Comparison of ENCODE assay signal across 15 cellular contexts in the genomic region with DNA sequence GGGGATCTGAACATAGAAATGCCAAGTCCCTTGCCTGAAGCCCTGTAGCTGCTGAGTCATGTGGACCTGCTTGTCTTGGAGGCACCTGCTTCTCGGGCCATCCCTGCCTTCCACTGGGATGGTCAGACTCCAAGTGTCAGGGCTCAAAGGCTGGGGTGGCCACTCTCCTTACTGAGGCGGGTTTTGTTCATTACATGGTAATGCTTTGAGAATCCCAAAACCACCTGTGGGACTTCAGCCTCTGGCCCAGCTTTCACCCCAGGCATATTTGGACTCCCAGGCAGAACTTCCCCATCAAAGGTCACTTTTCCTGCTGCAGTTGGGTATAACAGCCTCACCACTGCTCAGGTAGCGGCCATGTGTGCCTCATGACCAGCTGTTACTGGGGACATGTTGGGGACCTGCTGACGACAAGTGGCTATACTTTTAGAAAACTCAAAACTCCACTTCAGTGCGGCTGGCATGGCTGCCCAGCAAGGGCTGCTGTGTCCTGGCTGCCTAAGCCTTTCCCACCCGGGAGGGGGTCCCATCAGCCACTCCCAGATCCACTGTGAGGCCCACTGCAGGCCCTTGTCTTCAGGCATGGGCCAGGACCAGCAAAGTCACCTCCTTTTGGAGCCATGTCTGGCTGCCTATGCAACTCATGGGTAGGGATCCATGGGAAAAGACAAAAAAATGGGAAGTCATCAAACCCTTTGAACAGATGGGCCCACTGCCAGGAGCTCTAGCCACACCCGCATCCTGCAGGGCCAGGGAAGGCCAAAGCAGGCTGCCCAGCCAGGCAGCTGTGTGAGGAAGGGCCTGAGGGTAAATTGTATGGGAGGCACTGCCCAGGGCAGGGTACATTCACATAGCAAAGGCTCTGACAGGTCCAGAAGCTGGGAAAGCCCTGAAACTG.
DNase-seq lines count a peak whose midpoint lies in the region; ATAC-seq, FAIRE-seq and TF ChIP-seq lines count a peak whose summit lies in the region.
"Had no signal": no experiment of that assay in that cellular context is flagged by ENCODE, and none has a peak within 500 bp of the region (broad histone marks: within the 10 kb centered on the region; RNA-seq: fewer than 3 reads in every experiment).

No MANE protein-coding gene starts in this region.

- TF ChIP-seq CTCF in H1 (IDR thresholded peaks at IDR 0.05; ENCODE audit: control extremely low read depth in 1 of 3, insufficient read depth in 1 of 3, low read depth in 1 of 3, low read length in 3 of 3): no peak

- H2BK5ac ChIP-seq in H1 (ENCODE audit: low read depth, low read length) (no peak overlapping the region; the same call in 1 of the 2 replicates), neuronal stem cell (ENCODE audit: low read length) (no peak overlapping the region)

- H2BK120ac ChIP-seq in H1 (replicated peaks; ENCODE audit: low read depth, low read length) (no peak overlapping the region), neuronal stem cell (ENCODE audit: low read depth, low read length) (no peak overlapping the region)

- DNase-seq in Daoy (ENCODE audit: low read depth): peak; percentile 20
- peak; percentile 43 for DNase-seq in M059J (ENCODE audit: low read depth)
- peak in 1 of 2 experiments; percentile 38 for DNase-seq in H1 (ENCODE audit: low read depth in 1 of 2, low spot score in 2 of 2)
- DNase-seq in neuronal stem cell (ENCODE audit: low spot score): no peak
- DNase-seq in effector CD8-positive, alpha-beta T cell (lab: John Stamatoyannopoulos, UW): no peak
- no peak for DNase-seq in NCI-H1694 (lab: John Stamatoyannopoulos, UW)
- no peak for DNase-seq in NCI-H1694 treated with DMSO at 0.1 percent for 48 hours (lab: John Stamatoyannopoulos, UW)
- DNase-seq: activated B cell treated with CpG ODN at 0.5 μM for 24 hours; activated T-cell treated with anti-CD3 and anti-CD28 coated beads, Interleukin-2, amount 50 U/mL, for 72 hours; CD4-positive, CD25-positive, alpha-beta regulatory T cell; cortex of kidney; NCI-H1436 treated with DMSO at 0.1 percent for 48 hours; stimulated activated naive CD8-positive, alpha-beta T cell treated with anti-CD3 and anti-CD28 coated beads, Interleukin-15, Interleukin-2, amounts not matched to agents 100 U/mL and 50 U/mL, for 24 hours had no signal

- no peak overlapping the region for H3K56ac ChIP-seq in H1 (replicated peaks; ENCODE audit: insufficient read length, low read depth, low read length)

- no peaks in the 10 kb centered on the region for H3K27me3 ChIP-seq in H1 (replicated peaks in 1 of 4; ENCODE audit: control insufficient read depth in 3 of 4, extremely low read depth in 1 of 4, insufficient read depth in 3 of 4, low read length in 3 of 4)
- H3K27me3 ChIP-seq in neuronal stem cell (ENCODE audit: control insufficient read depth in 3 of 3, insufficient read depth in 3 of 3, low read depth in 1 of 3, low read length in 3 of 3): no peaks in the 10 kb centered on the region

- H3K79me2 ChIP-seq in H1 (ENCODE audit: control insufficient read depth in 1 of 2, insufficient read depth in 2 of 2, low read length in 2 of 2): peaks cover 0 to 5% of the 10 kb centered on the region in 2 experiments; a peak in 1 of 4 replicates

- TF ChIP-seq RAD21 in H1 (IDR thresholded peaks at IDR 0.05 in 1 of 2, conservative IDR thresholded peaks at IDR 0.05 in 1 of 2; ENCODE audit: low read depth in 2 of 2, low read length in 2 of 2): no peak

- 93% methylated on average over 6 of the region's 7 CpGs; no CpG with 5 or more reads in 1 of the 2 experiments for WGBS in H1 (ENCODE audit: extremely low coverage in 1 of 2, insufficient coverage in 1 of 2, insufficient read length in 1 of 2, insufficient replicate concordance in 2 of 2, low coverage in 1 of 2, low lambda C conversion rate in 2 of 2, missing lambda C conversion rate in 1 of 2), 2 experiments
- WGBS in neuronal stem cell (ENCODE audit: extremely low coverage in 2 of 2, insufficient read length in 2 of 2, insufficient replicate concordance in 1 of 2), 2 donors: no CpG with 5 or more reads among the region's 7 CpGs

- no peak overlapping the region for H4K5ac ChIP-seq in H1 (ENCODE audit: insufficient read length, low read depth, low read length)

- no peak overlapping the region for H3K27ac ChIP-seq in H1 (ENCODE audit: low read depth, low read length)
- no peak overlapping the region for H3K27ac ChIP-seq in neuronal stem cell (replicated peaks; ENCODE audit: low read length)

- POLR2A ChIA-PET in H1 (lab: Charles Lee; ENCODE audit: partially characterized antibody): interaction anchor here (1.2 kb wide), 1 partner anchor 12 kb away, joined by 3 read pairs; no protein-coding TSS in a partner anchor

- no peak for TF ChIP-seq EP300 in H1 (IDR thresholded peaks at IDR 0.05; ENCODE audit: borderline replicate concordance in 1 of 2, low read depth in 2 of 2, low read length in 2 of 2)

- peak overlapping the region; percentile 48; the same call in 1 of the 2 replicates for H3K18ac ChIP-seq in H1 (ENCODE audit: extremely low read depth, low read length)
- no peak overlapping the region for H3K18ac ChIP-seq in neuronal stem cell (ENCODE audit: low read length)

- no peak overlapping the region for H2BK20ac ChIP-seq in H1 (ENCODE audit: low read length)

- H3K36me3 ChIP-seq in H1 (ENCODE audit: control insufficient read depth in 2 of 4, insufficient read depth in 4 of 4, low read length in 3 of 4): no peaks in the 10 kb centered on the region
- no peaks in the 10 kb centered on the region for H3K36me3 ChIP-seq in neuronal stem cell (replicated peaks in 1 of 2; ENCODE audit: control insufficient read depth in 2 of 2, insufficient read depth in 2 of 2, low read length in 2 of 2)

- H3K23ac ChIP-seq in H1 (ENCODE audit: insufficient read length) (no peak overlapping the region), neuronal stem cell (ENCODE audit: low read depth, low read length, poor library complexity) (no peak overlapping the region)

- no peak overlapping the region for H3K4ac ChIP-seq in H1 (replicated peaks; ENCODE audit: insufficient read length, low read depth, low read length)
- no peak overlapping the region for H3K4ac ChIP-seq in neuronal stem cell (ENCODE audit: low read length)

- no peak overlapping the region for H3K14ac ChIP-seq in H1 (ENCODE audit: insufficient read length)
- no peak overlapping the region for H3K14ac ChIP-seq in neuronal stem cell (ENCODE audit: low read length)

- CTCF ChIA-PET in H1 (lab: Charles Lee; ENCODE audit: partially characterized antibody): interaction anchor here (0.7 to 11.5 kb wide), 9 partner anchors 11 to 148 kb away, joined by 3 to 141 read pairs (median 3); no protein-coding TSS in a partner anchor

- H2BK15ac ChIP-seq in H1 (ENCODE audit: low read length) (no peak overlapping the region), neuronal stem cell (ENCODE audit: low read length) (no peak overlapping the region)

- H3K4me3 ChIP-seq in H1 (ENCODE audit: extremely low read depth in 1 of 4, insufficient read depth in 2 of 4, low read depth in 3 of 4, low read length in 4 of 4): no peak overlapping the region
- no peak overlapping the region for H3K4me3 ChIP-seq in neuronal stem cell (ENCODE audit: low read length in 2 of 2)

- H3K4me2 ChIP-seq in H1 (ENCODE audit: insufficient read depth in 1 of 2, low read depth in 2 of 2, low read length in 2 of 2) (no peak overlapping the region), neuronal stem cell (ENCODE audit: insufficient read depth, low read length, poor library complexity, severe bottlenecking) (no peak overlapping the region)

- H2AFZ ChIP-seq in H1 (ENCODE audit: low read length) (no peak overlapping the region), neuronal stem cell (ENCODE audit: low read length) (no peak overlapping the region)

- FAIRE-seq in H1 (lab: Jason Lieb, UNC): no peak
- FAIRE-seq: islet of Langerhans had no signal

- peaks cover 8% of the 10 kb centered on the region; the same call in 1 of the 2 replicates for H3K79me1 ChIP-seq in H1 (ENCODE audit: low read depth, low read length)
- H3K79me1 ChIP-seq in neuronal stem cell (ENCODE audit: low read depth, low read length): no peaks in the 10 kb centered on the region

- H3K23me2 ChIP-seq in H1 (ENCODE audit: low read depth, low read length): no peaks in the 10 kb centered on the region

- H3K9ac ChIP-seq in H1 (replicated peaks in 1 of 4; ENCODE audit: extremely low read depth in 1 of 4, low read depth in 3 of 4, low read length in 3 of 4) (no peak overlapping the region), neuronal stem cell (ENCODE audit: low read depth, low read length, poor library complexity) (no peak overlapping the region)

- peak overlapping the region; percentile 26; the same call in 1 of the 2 replicates for H2AK5ac ChIP-seq in H1 (ENCODE audit: low read depth, low read length)
- H2AK5ac ChIP-seq in neuronal stem cell (ENCODE audit: low read depth, low read length): peak overlapping the region; percentile 24

- no peak overlapping the region for H2BK12ac ChIP-seq in H1 (ENCODE audit: low read depth, low read length)
- no peak overlapping the region for H2BK12ac ChIP-seq in neuronal stem cell (ENCODE audit: low read length)

- H4K91ac ChIP-seq in H1 (replicated peaks; ENCODE audit: insufficient read length, low read length) (no peak overlapping the region), neuronal stem cell (ENCODE audit: low read depth, low read length, poor library complexity) (no peak overlapping the region)

- H4K20me1 ChIP-seq in H1 (replicated peaks in 1 of 2; ENCODE audit: control insufficient read depth in 1 of 2, insufficient read depth in 2 of 2, low read length in 2 of 2): peaks cover 1 to 7% of the 10 kb centered on the region in 2 experiments

- no peak for ATAC-seq in GM21576 (IDR thresholded peaks at IDR 0.05; ENCODE audit: unreplicated experiment)
- ATAC-seq: activated T-cell treated with anti-CD3 and anti-CD28 coated beads, Interleukin-2, amount 50 U/mL, for 72 hours; stimulated activated naive CD8-positive, alpha-beta T cell treated with anti-CD3 and anti-CD28 coated beads, Interleukin-15, Interleukin-2, amounts not matched to agents 100 U/mL and 50 U/mL, for 24 hours had no signal

- TF ChIP-seq POLR2A in H1 (IDR thresholded peaks at IDR 0.05; ENCODE audit: control extremely low read depth in 1 of 2, low read depth in 2 of 2, low read length in 2 of 2): no peak

- H3K4me1 ChIP-seq in H1 (replicated peaks in 1 of 4; ENCODE audit: control insufficient read depth in 3 of 4, insufficient read depth in 4 of 4, low read length in 3 of 4) (peaks cover 2 to 5% (median 3%) of the 10 kb centered on the region in 4 experiments; a peak in 4 of 7 replicates), neuronal stem cell (ENCODE audit: control insufficient read depth in 2 of 2, insufficient read depth in 1 of 2, low read depth in 1 of 2, low read length in 2 of 2) (peaks cover 0 to 7% of the 10 kb centered on the region in 2 donors)

- no peaks in the 10 kb centered on the region for H3K9me3 ChIP-seq in H1 (ENCODE audit: insufficient read depth in 2 of 2, low read depth in 1 of 2, low read length in 1 of 2)
- H3K9me3 ChIP-seq in neuronal stem cell (replicated peaks in 1 of 2; ENCODE audit: control insufficient read depth in 2 of 2, insufficient read depth in 1 of 2, low read depth in 1 of 2, low read length in 2 of 2): peaks cover 0 to 1% of the 10 kb centered on the region in 2 donors

- H4K8ac ChIP-seq in H1 (ENCODE audit: extremely low read depth, insufficient read depth, low read length) (no peak overlapping the region), neuronal stem cell (ENCODE audit: low read depth, low read length) (no peak overlapping the region)

Comparison
In these comparisons a context has a peak if more than half of its experiments do, and no peak if none do; other contexts are left out.
1. DNase-seq: peak in Daoy (single experiment) and M059J (single experiment); none in neuronal stem cell (single experiment), effector CD8-positive, alpha-beta T cell (single experiment), NCI-H1694 (single experiment) and NCI-H1694 treated with DMSO at 0.1 percent for 48 hours (single experiment).